Comparison of ENCODE assay signal across 26 cellular contexts in the genomic region with DNA sequence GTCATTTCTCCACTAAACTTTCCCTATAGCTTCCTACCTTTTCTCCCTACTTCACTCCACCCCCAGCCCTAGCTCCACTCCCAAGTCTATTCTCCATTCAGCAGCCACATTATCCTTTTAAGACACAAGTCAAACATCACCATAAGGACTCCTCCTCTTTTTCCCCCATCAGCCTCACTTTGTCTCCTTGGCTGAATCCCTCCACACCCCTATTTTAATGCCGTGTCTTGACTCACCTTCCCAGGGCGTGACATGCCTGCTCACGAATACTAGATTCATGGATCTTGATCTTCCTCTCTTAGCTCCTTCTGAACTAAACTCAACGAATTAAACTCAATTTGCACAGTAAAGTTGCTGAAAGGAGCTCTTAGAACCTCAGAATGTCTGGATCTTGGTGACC.
DNase-seq lines count a peak whose midpoint lies in the region; ATAC-seq, FAIRE-seq and TF ChIP-seq lines count a peak whose summit lies in the region.
"Had no signal": no experiment of that assay in that cellular context is flagged by ENCODE, and none has a peak within 500 bp of the region (broad histone marks: within the 10 kb centered on the region; RNA-seq: fewer than 3 reads in every experiment).

No MANE protein-coding gene starts in this region.

- peak overlapping the region; percentile 3 for H2AFZ ChIP-seq in HCT116 (ENCODE audit: low read depth, low read length, poor library complexity, severe bottlenecking)
- H2AFZ ChIP-seq in K562 (ENCODE audit: low read depth, low read length): peak overlapping the region; percentile 90
- H2AFZ ChIP-seq in osteoblast (ENCODE audit: low read length): no peak overlapping the region
- H2AFZ ChIP-seq: GM23248 had no signal

- no peaks in the 10 kb centered on the region for H3K36me3 ChIP-seq in HCT116 (ENCODE audit: control insufficient read depth in 1 of 2, insufficient read depth in 2 of 2, low read length in 2 of 2)
- no peaks in the 10 kb centered on the region; the same call in 2 of the 3 replicates for H3K36me3 ChIP-seq in K562 (ENCODE audit: control insufficient read depth, insufficient read depth, low read length)
- H3K36me3 ChIP-seq in esophagus muscularis mucosa: no peaks in the 10 kb centered on the region
- H3K36me3 ChIP-seq in osteoblast (ENCODE audit: insufficient read depth, low read length): no peaks in the 10 kb centered on the region
- no peaks in the 10 kb centered on the region for H3K36me3 ChIP-seq in SJCRH30
- H3K36me3 ChIP-seq: BLaER1 had no signal

- H3K4me2 ChIP-seq in HCT116 (ENCODE audit: low read length) (no peak overlapping the region), K562 (ENCODE audit: insufficient read depth, low read length) (no peak overlapping the region), osteoblast (ENCODE audit: insufficient read depth, low read length) (no peak overlapping the region)
- H3K4me2 ChIP-seq: BLaER1, SK-N-SH had no signal

- CTCF ChIA-PET in HCT116 (lab: Charles Lee): no interaction called here
- CTCF ChIA-PET in K562 (lab: Yijun Ruan, JAX; ENCODE audit: low intra/inter-chr PET ratio): no interaction called here

- peaks cover 3% of the 10 kb centered on the region for H3K9me3 Mint-ChIP-seq in activated T-cell treated with anti-CD3 and anti-CD28 coated beads, Interleukin-2, amount 50 U/mL, for 4 hours
- H3K9me3 Mint-ChIP-seq in natural killer cell treated with Interleukin-12 subunit alpha and Interleukin-12 subunit beta and Interleukin-15 and Interleukin-18, amount 100 ng/mL, for 72 hours: no peaks in the 10 kb centered on the region

- ATAC-seq in HCT116 (no peak), K562 (no peak), HG03521 (IDR thresholded peaks at IDR 0.05; ENCODE audit: unreplicated experiment) (no peak)
- no peak for ATAC-seq in activated T-cell treated with anti-CD3 and anti-CD28 coated beads, Interleukin-2, amount 50 U/mL, for 4 hours
- ATAC-seq in natural killer cell treated with Interleukin-12 subunit alpha and Interleukin-12 subunit beta and Interleukin-15 and Interleukin-18, amount 100 ng/mL, for 72 hours: no peak
- ATAC-seq: Panc1 had no signal

- peak overlapping the region in 1 of 2 donors; percentile 1 for H3K27ac Mint-ChIP-seq in natural killer cell treated with Interleukin-12 subunit alpha and Interleukin-12 subunit beta and Interleukin-15 and Interleukin-18, amount 100 ng/mL, for 72 hours

- H3K9ac ChIP-seq in HCT116 (ENCODE audit: low read length): no peak overlapping the region
- no peak overlapping the region for H3K9ac ChIP-seq in K562 (ENCODE audit: insufficient read depth in 1 of 2, low read depth in 2 of 2, low read length in 2 of 2)
- H3K9ac ChIP-seq: BLaER1, GM23248, SK-N-SH had no signal

- H3K9me3 ChIP-seq in HCT116 (ENCODE audit: control insufficient read depth in 1 of 2, insufficient read depth in 1 of 2, low read depth in 1 of 2, low read length in 2 of 2): no peaks in the 10 kb centered on the region
- H3K9me3 ChIP-seq in K562 (replicated peaks; ENCODE audit: control insufficient read depth, insufficient read depth, low read depth, low read length): 0 out of 2 replicates have a peak, but pooled peaks cover 6% of the 10 kb centered on the region
- H3K9me3 ChIP-seq in esophagus muscularis mucosa: no peaks in the 10 kb centered on the region
- no peaks in the 10 kb centered on the region for H3K9me3 ChIP-seq in osteoblast (ENCODE audit: low read depth, low read length)
- no peaks in the 10 kb centered on the region for H3K9me3 ChIP-seq in SJCRH30 (replicated peaks)
- H3K9me3 ChIP-seq: BLaER1, SK-N-SH had no signal

- POLR2A ChIA-PET in HCT116 (lab: Charles Lee): no interaction called here
- POLR2A ChIA-PET in K562 (lab: Yijun Ruan, JAX): interaction anchor here (0.6 to 2.5 kb wide), 6 partner anchors 8 to 749 kb away, joined by 3 to 11 read pairs (median 4); no protein-coding TSS in a partner anchor

- no peak for TF ChIP-seq RAD21 in HCT116 (IDR thresholded peaks at IDR 0.05; ENCODE audit: low read depth)
- no peak for TF ChIP-seq RAD21 in K562 (CRISPR knock-in tag; conservative IDR thresholded peaks at IDR 0.05 in 1 of 2, IDR thresholded peaks at IDR 0.05 in 1 of 2)

- H3K27me3 ChIP-seq in HCT116 (ENCODE audit: insufficient read depth, low read length) (no peaks in the 10 kb centered on the region), K562 (ENCODE audit: control insufficient read depth in 2 of 2, insufficient read depth in 2 of 2, low read length in 2 of 2) (no peaks in the 10 kb centered on the region), esophagus muscularis mucosa (no peaks in the 10 kb centered on the region), osteoblast (ENCODE audit: insufficient read depth, low read length) (no peaks in the 10 kb centered on the region), SJCRH30 (no peaks in the 10 kb centered on the region; the same call in 1 of the 2 replicates)
- H3K27me3 ChIP-seq: BLaER1 had no signal

- H3K9me2 ChIP-seq in HCT116 (ENCODE audit: insufficient read depth): no peaks in the 10 kb centered on the region
- H3K9me2 ChIP-seq: SK-N-SH had no signal

- peaks cover 0 to 12% of the 10 kb centered on the region in 2 experiments; a peak in 1 of 4 replicates for H3K4me1 ChIP-seq in HCT116 (ENCODE audit: control insufficient read depth in 1 of 2, insufficient read depth in 2 of 2, low read length in 2 of 2)
- H3K4me1 ChIP-seq in K562 (replicated peaks in 1 of 2; ENCODE audit: control insufficient read depth in 2 of 2, insufficient read depth in 2 of 2, low read length in 2 of 2): peaks cover 11 to 18% of the 10 kb centered on the region in 2 experiments
- H3K4me1 ChIP-seq in esophagus muscularis mucosa: no peaks in the 10 kb centered on the region
- peaks cover 4% of the 10 kb centered on the region for H3K4me1 ChIP-seq in osteoblast (ENCODE audit: insufficient read depth, low read length)
- no peaks in the 10 kb centered on the region for H3K4me1 ChIP-seq in SJCRH30
- H3K4me1 ChIP-seq: BLaER1 had no signal

- H3K27ac ChIP-seq in HCT116 (ENCODE audit: low read depth, low read length): no peak overlapping the region
- peak overlapping the region; percentile 88 for H3K27ac ChIP-seq in K562 (ENCODE audit: extremely low read depth, low read depth, low read length)
- H3K27ac ChIP-seq in esophagus muscularis mucosa (replicated peaks in 1 of 4): no peak overlapping the region
- H3K27ac ChIP-seq in osteoblast (ENCODE audit: low read depth, low read length): no peak overlapping the region
- no peak overlapping the region for H3K27ac ChIP-seq in SJCRH30
- H3K27ac ChIP-seq: BLaER1, GM23248 had no signal

- TF ChIP-seq CTCF in HCT116 (IDR thresholded peaks at IDR 0.05 in 2 of 3, conservative IDR thresholded peaks at IDR 0.05 in 1 of 3; ENCODE audit: borderline replicate concordance in 1 of 3, insufficient read depth in 1 of 3, low read depth in 2 of 3, low read length in 2 of 3): no peak
- no peak for TF ChIP-seq CTCF in K562 (IDR thresholded peaks at IDR 0.05 in 2 of 3, conservative IDR thresholded peaks at IDR 0.05 in 1 of 3; ENCODE audit: insufficient read depth in 2 of 3, low read depth in 1 of 3, low read length in 3 of 3)
- TF ChIP-seq CTCF in esophagus muscularis mucosa (IDR thresholded peaks at IDR 0.05): no peak
- TF ChIP-seq CTCF in osteoblast (IDR thresholded peaks at IDR 0.05; ENCODE audit: extremely low read depth, low read depth, low read length): no peak

- BruUV-seq in HCT116 (replicated peaks; lab: Mats Ljungman, UMichigan) (no TSS peak), K562 (replicated peaks; lab: Mats Ljungman, UMichigan) (no TSS peak)

- intact Hi-C loops in HCT116 (cut with micrococcal nuclease) (no loop called here), K562 (cut with micrococcal nuclease) (loop anchor here (5.0 kb wide), 1 partner anchor 75 kb away; no protein-coding TSS in a partner anchor), esophagus muscularis mucosa (cut with DNase I) (no loop called here)

- DNase-seq in HCT116 (ENCODE audit: low read depth, low spot score) (no peak), K562 (ENCODE audit: extremely low read depth in 1 of 4, low spot score in 3 of 4) (peak in 1 of 4 experiments; percentile 8), esophagus muscularis mucosa (ENCODE audit: extremely low spot score) (peak; percentile 39), osteoblast (ENCODE audit: insufficient read length, low spot score, missing footprints) (peak; percentile 42), SJCRH30 (no peak)
- DNase-seq in activated T-cell treated with anti-CD3 and anti-CD28 coated beads, Interleukin-2, amount 50 U/mL, for 4 hours: no peak
- no peak for DNase-seq in natural killer cell treated with Interleukin-12 subunit alpha and Interleukin-12 subunit beta and Interleukin-15 and Interleukin-18, amount 100 ng/mL, for 72 hours (ENCODE audit: low spot score)
- DNase-seq: CD4-positive, CD25-positive, alpha-beta regulatory T cell; H7; Karpas-422; NCI-H1092 treated with DMSO at 0.1 percent for 48 hours; NCI-H1436; NCI-H187; NCI-H2081 treated with DMSO at 0.1 percent for 48 hours; NCI-H2171; NCI-H226; NCI-H510A; NCI-H69; SIG-M5; SK-N-SH had no signal

- in situ Hi-C loops in K562 (cut with MboI): no loop called here

- RAD21 ChIA-PET in HCT116 (lab: Charles Lee; ENCODE audit: low non-redundant PET in 1 of 2, low total read pairs in 2 of 2, uncharacterized antibody in 2 of 2, unreplicated experiment in 2 of 2): no interaction called here

- TF ChIP-seq EP300 in K562 (IDR thresholded peaks at IDR 0.05; ENCODE audit: low read length) (no peak), esophagus muscularis mucosa (IDR thresholded peaks at IDR 0.05) (no peak)

- H3K4me1 Mint-ChIP-seq in activated T-cell treated with anti-CD3 and anti-CD28 coated beads, Interleukin-2, amount 50 U/mL, for 4 hours (ENCODE audit: low read depth): peaks cover 19% of the 10 kb centered on the region
- H3K4me1 Mint-ChIP-seq in natural killer cell treated with Interleukin-12 subunit alpha and Interleukin-12 subunit beta and Interleukin-15 and Interleukin-18, amount 100 ng/mL, for 72 hours (ENCODE audit: low read depth in 2 of 2): peaks cover 9 to 14% of the 10 kb centered on the region in 2 donors

- H3K4me3 ChIP-seq in HCT116 (replicated peaks in 1 of 2; ENCODE audit: low read depth in 1 of 2, low read length in 2 of 2) (no peak overlapping the region), K562 (no peak overlapping the region), esophagus muscularis mucosa (no peak overlapping the region), osteoblast (ENCODE audit: insufficient read depth, low read length) (no peak overlapping the region), SJCRH30 (no peak overlapping the region)
- H3K4me3 ChIP-seq: BLaER1, GM23248 had no signal

- H3K4me3 Mint-ChIP-seq in activated T-cell treated with anti-CD3 and anti-CD28 coated beads, Interleukin-2, amount 50 U/mL, for 4 hours: no peak overlapping the region
- no peak overlapping the region for H3K4me3 Mint-ChIP-seq in natural killer cell treated with Interleukin-12 subunit alpha and Interleukin-12 subunit beta and Interleukin-15 and Interleukin-18, amount 100 ng/mL, for 72 hours

- no peaks in the 10 kb centered on the region for H3K9me1 ChIP-seq in K562 (ENCODE audit: control insufficient read depth, insufficient read depth, low read length)

- H3K27me3 Mint-ChIP-seq in activated T-cell treated with anti-CD3 and anti-CD28 coated beads, Interleukin-2, amount 50 U/mL, for 4 hours (ENCODE audit: low read depth): no peaks in the 10 kb centered on the region
- peaks cover 5 to 6% of the 10 kb centered on the region in 2 donors for H3K27me3 Mint-ChIP-seq in natural killer cell treated with Interleukin-12 subunit alpha and Interleukin-12 subunit beta and Interleukin-15 and Interleukin-18, amount 100 ng/mL, for 72 hours

- no peak for TF ChIP-seq POLR2A in HCT116 (IDR thresholded peaks at IDR 0.05; ENCODE audit: borderline replicate concordance, extremely low read depth, insufficient read depth, insufficient read length)
- no peak for TF ChIP-seq POLR2A in K562 (conservative IDR thresholded peaks at IDR 0.05)
- TF ChIP-seq POLR2A in esophagus muscularis mucosa (IDR thresholded peaks at IDR 0.05; ENCODE audit: low read depth): no peak

- no peaks in the 10 kb centered on the region for H3K36me3 Mint-ChIP-seq in activated T-cell treated with anti-CD3 and anti-CD28 coated beads, Interleukin-2, amount 50 U/mL, for 4 hours (ENCODE audit: insufficient read depth)
- no peaks in the 10 kb centered on the region for H3K36me3 Mint-ChIP-seq in natural killer cell treated with Interleukin-12 subunit alpha and Interleukin-12 subunit beta and Interleukin-15 and Interleukin-18, amount 100 ng/mL, for 72 hours
- H3K36me3 Mint-ChIP-seq: CD4-positive, CD25-positive, alpha-beta regulatory T cell had no signal

- FAIRE-seq in K562 (lab: Jason Lieb, UNC): no peak
- FAIRE-seq: D721Med, GM18507 had no signal

- H3K79me2 ChIP-seq in HCT116 (ENCODE audit: insufficient read depth, low read length) (no peaks in the 10 kb centered on the region), K562 (ENCODE audit: control insufficient read depth, insufficient read depth, low read length) (no peaks in the 10 kb centered on the region), osteoblast (ENCODE audit: insufficient read depth, low read length) (no peaks in the 10 kb centered on the region)

- H4K20me1 ChIP-seq in HCT116 (ENCODE audit: insufficient read depth) (no peaks in the 10 kb centered on the region), K562 (replicated peaks; ENCODE audit: control insufficient read depth, insufficient read depth, low read length) (no peaks in the 10 kb centered on the region), osteoblast (ENCODE audit: insufficient read depth, low read length) (no peaks in the 10 kb centered on the region)
- H4K20me1 ChIP-seq: BLaER1 had no signal

- 66% methylated on average over 4 of the region's 4 CpGs for WGBS in K562 (ENCODE audit: insufficient coverage, low coverage, missing lambda C conversion rate)
- WGBS in esophagus muscularis mucosa: 97% methylated on average over 4 of the region's 4 CpGs

Comparison
In these comparisons a context has a peak if more than half of its experiments do, and no peak if none do; other contexts are left out.
1. DNase-seq: peak in esophagus muscularis mucosa (single experiment) and osteoblast (single experiment); none in HCT116 (single experiment), activated T-cell treated with anti-CD3 and anti-CD28 coated beads, Interleukin-2, amount 50 U/mL, for 4 hours (single experiment), natural killer cell treated with Interleukin-12 subunit alpha and Interleukin-12 subunit beta and Interleukin-15 and Interleukin-18, amount 100 ng/mL, for 72 hours (single experiment) and SJCRH30 (0 of 2).